Comparison of ENCODE assay signal across 27 cellular contexts in the genomic region with DNA sequence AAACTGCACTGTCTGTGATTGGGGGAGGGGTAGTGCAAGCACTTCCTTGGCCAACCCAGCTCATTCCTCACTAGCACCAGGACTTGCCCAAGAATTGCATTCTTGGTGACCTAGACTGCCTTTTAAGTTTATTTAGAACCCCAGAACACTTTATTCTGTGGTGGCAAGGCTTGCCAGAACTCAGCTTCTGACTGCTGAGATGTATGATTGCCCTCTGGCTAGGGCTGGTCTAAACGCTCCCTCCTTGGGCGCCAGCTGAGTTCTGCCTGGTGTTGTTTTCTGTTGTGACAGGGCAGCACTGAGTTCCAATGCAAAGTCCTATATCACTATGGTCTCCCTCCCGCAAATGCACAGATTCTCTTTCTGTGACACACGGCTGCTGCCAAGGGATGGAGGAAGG.
DNase-seq lines count a peak whose midpoint lies in the region; ATAC-seq and TF ChIP-seq lines count a peak whose summit lies in the region.
"Had no signal": no experiment of that assay in that cellular context is flagged by ENCODE, and none has a peak within 500 bp of the region (broad histone marks: within the 10 kb centered on the region; RNA-seq: fewer than 3 reads in every experiment).

No MANE protein-coding gene starts in this region.

- no peak overlapping the region for H2AFZ ChIP-seq in mesenchymal stem cell (ENCODE audit: low read depth, low read length)

- 95% methylated on average over 3 of the region's 4 CpGs for WGBS in mesenchymal stem cell
- 84 to 100% methylated on average over 1 to 4 of the region's 4 CpGs for WGBS in testis, 2 donors

- H3K14ac ChIP-seq in mesenchymal stem cell (ENCODE audit: low read length in 2 of 2) = no peak overlapping the region

- H2BK5ac ChIP-seq in mesenchymal stem cell (ENCODE audit: low read depth, low read length, poor library complexity, severe bottlenecking) = no peak overlapping the region

- H3K9ac ChIP-seq in mesenchymal stem cell (ENCODE audit: low read length) = no peak overlapping the region

- no peaks in the 10 kb centered on the region for H3K79me1 ChIP-seq in mesenchymal stem cell (replicated peaks; ENCODE audit: low read length, poor library complexity, severe bottlenecking)

- H3K4me2 ChIP-seq in mesenchymal stem cell (ENCODE audit: low read length, poor library complexity, severe bottlenecking) = no peak overlapping the region

- peak overlapping the region; percentile 27 for H2AK5ac ChIP-seq in mesenchymal stem cell (ENCODE audit: low read length, severe bottlenecking)

- H3K27ac ChIP-seq in mesenchymal stem cell (ENCODE audit: low read length, poor library complexity, severe bottlenecking) (peak overlapping the region; percentile 13), testis (no peak overlapping the region)
- H3K27ac ChIP-seq: SJCRH30, vagina had no signal

- no peaks in the 10 kb centered on the region for H3K9me3 ChIP-seq in mesenchymal stem cell (ENCODE audit: control insufficient read depth, low read length)
- H3K9me3 ChIP-seq in testis = no peaks in the 10 kb centered on the region
- H3K9me3 ChIP-seq: SJCRH30, vagina had no signal

- no peak overlapping the region for H3K4ac ChIP-seq in mesenchymal stem cell (ENCODE audit: low read depth in 1 of 2, low read length in 2 of 2)

- no peak overlapping the region for H2BK12ac ChIP-seq in mesenchymal stem cell (ENCODE audit: low read length in 2 of 2)

- TF ChIP-seq CTCF in HFFc6 (IDR thresholded peaks at IDR 0.05) (no peak), choroid plexus epithelial cell (conservative IDR thresholded peaks at IDR 0.05; ENCODE audit: low read depth, low read length) (no peak), testis (IDR thresholded peaks at IDR 0.05) (no peak)

- peak overlapping the region; percentile 81 for H3K4me3 Mint-ChIP-seq in HFFc6
- H3K4me3 Mint-ChIP-seq: activated B cell treated with CpG ODN at 0.5 μM for 24 hours; activated CD4-positive, alpha-beta memory T cell treated with anti-CD3 and anti-CD28 coated beads for 36 hours; CD4-positive, CD25-positive, alpha-beta regulatory T cell; central memory CD8-positive, alpha-beta T cell; T-helper 17 cell had no signal

- H3K27ac Mint-ChIP-seq in HFFc6 = peak overlapping the region; percentile 71
- H3K27ac Mint-ChIP-seq: activated B cell treated with CpG ODN at 0.5 μM for 24 hours; activated CD4-positive, alpha-beta memory T cell treated with anti-CD3 and anti-CD28 coated beads for 36 hours; CD4-positive, CD25-positive, alpha-beta regulatory T cell; T-helper 17 cell had no signal

- TF ChIP-seq POLR2A in testis (IDR thresholded peaks at IDR 0.05) = no peak

- H3K36me3 Mint-ChIP-seq in HFFc6 (ENCODE audit: low read depth) = no peaks in the 10 kb centered on the region
- H3K36me3 Mint-ChIP-seq: activated CD4-positive, alpha-beta memory T cell treated with anti-CD3 and anti-CD28 coated beads for 36 hours; CD4-positive, CD25-positive, alpha-beta regulatory T cell had no signal

- no peaks in the 10 kb centered on the region for H3K27me3 ChIP-seq in mesenchymal stem cell (ENCODE audit: control insufficient read depth in 1 of 2, insufficient read depth in 1 of 2, low read length in 2 of 2)
- H3K27me3 ChIP-seq in testis = no peaks in the 10 kb centered on the region
- H3K27me3 ChIP-seq: SJCRH30, vagina had no signal

- peak; percentile 41 for DNase-seq in AG08396 (ENCODE audit: low spot score)
- peak; percentile 53 for DNase-seq in HFFc6
- peak; percentile 21 for DNase-seq in choroid plexus epithelial cell (ENCODE audit: low read depth)
- DNase-seq in mesenchymal stem cell = no peak
- no peak for DNase-seq in RPMI8226
- no peak for DNase-seq in testis
- no peak for DNase-seq in H4 (ENCODE audit: low spot score)
- DNase-seq: ACHN; activated B cell treated with CpG ODN at 0.5 μM for 24 hours; activated CD4-positive, alpha-beta memory T cell treated with anti-CD3 and anti-CD28 coated beads for 36 hours; activated gamma-delta T cell treated with Interleukin-2 at 50 U/mL for 16 hours; amygdala; CD4-positive, CD25-positive, alpha-beta regulatory T cell; DMS153; GOT3; MV-4-11; NCI-H1694 treated with DMSO at 0.1 percent for 48 hours; NCI-H2227 treated with DMSO at 0.1 percent for 48 hours; OCI-M1; SJCRH30; stimulated activated CD8-positive, alpha-beta memory T cell treated with anti-CD3 and anti-CD28 coated beads, Interleukin-4, amount 100 ng/mL, for 48 hours; T-helper 17 cell had no signal

- H3K36me3 ChIP-seq in mesenchymal stem cell (ENCODE audit: control insufficient read depth in 1 of 2, insufficient read depth in 2 of 2, low read depth in 1 of 2, low read length in 2 of 2) (no peaks in the 10 kb centered on the region), testis (ENCODE audit: low read depth, missing control alignments) (no peaks in the 10 kb centered on the region)
- H3K36me3 ChIP-seq: SJCRH30, vagina had no signal

- no peak for ATAC-seq in GM18858 (IDR thresholded peaks at IDR 0.05; ENCODE audit: unreplicated experiment)
- ATAC-seq: esophagus mucosa, K562, T-helper 17 cell had no signal

- peaks cover 45% of the 10 kb centered on the region for H3K4me1 Mint-ChIP-seq in HFFc6 (ENCODE audit: low read depth)
- H3K4me1 Mint-ChIP-seq: activated B cell treated with CpG ODN at 0.5 μM for 24 hours; CD4-positive, CD25-positive, alpha-beta regulatory T cell; central memory CD8-positive, alpha-beta T cell; T-helper 17 cell had no signal

- H3K23ac ChIP-seq in mesenchymal stem cell (ENCODE audit: low read length in 2 of 2) = no peak overlapping the region

- no peak overlapping the region for H4K8ac ChIP-seq in mesenchymal stem cell (ENCODE audit: low read length)

- no peaks in the 10 kb centered on the region for H3K27me3 Mint-ChIP-seq in HFFc6 (ENCODE audit: insufficient read depth)
- H3K27me3 Mint-ChIP-seq: activated CD4-positive, alpha-beta memory T cell treated with anti-CD3 and anti-CD28 coated beads for 36 hours; central memory CD8-positive, alpha-beta T cell had no signal

- H2BK15ac ChIP-seq in mesenchymal stem cell (ENCODE audit: low read depth, poor library complexity, severe bottlenecking) = no peak overlapping the region

- no peak overlapping the region for H3K18ac ChIP-seq in mesenchymal stem cell (ENCODE audit: low read depth in 1 of 2, low read length in 2 of 2)

- intact Hi-C loops in testis (cut with DNase I; ENCODE audit: low total_unique reads) = no loop called here

- H2BK120ac ChIP-seq in mesenchymal stem cell (ENCODE audit: low read depth, low read length) = no peak overlapping the region

- H3K4me3 ChIP-seq in choroid plexus epithelial cell (ENCODE audit: low read depth, low read length) (no peak overlapping the region), mesenchymal stem cell (ENCODE audit: insufficient read depth in 1 of 2, low read depth in 1 of 2, low read length in 2 of 2) (no peak overlapping the region), testis (no peak overlapping the region)
- H3K4me3 ChIP-seq: K562, SJCRH30, vagina had no signal

- H3K4me1 ChIP-seq in mesenchymal stem cell (ENCODE audit: control insufficient read depth, insufficient read depth, low read depth, low read length) (peaks cover 6% of the 10 kb centered on the region), testis (peaks cover 6% of the 10 kb centered on the region)
- H3K4me1 ChIP-seq: SJCRH30, vagina had no signal

- H4K91ac ChIP-seq in mesenchymal stem cell (ENCODE audit: low read length) = no peak overlapping the region

- no peaks in the 10 kb centered on the region for H3K9me3 Mint-ChIP-seq in HFFc6
- H3K9me3 Mint-ChIP-seq: activated B cell treated with CpG ODN at 0.5 μM for 24 hours; activated CD4-positive, alpha-beta memory T cell treated with anti-CD3 and anti-CD28 coated beads for 36 hours had no signal

Comparison
In these comparisons a context has a peak if more than half of its experiments do, and no peak if none do; other contexts are left out.
1. DNase-seq: peak in AG08396 (single experiment), HFFc6 (single experiment) and choroid plexus epithelial cell (single experiment); none in mesenchymal stem cell (single experiment), RPMI8226 (single experiment), testis (single experiment) and H4 (single experiment).